8 cellular contexts compared by ENCODE assay signal in genomic region chr13:20174656-20175405, GRCh38. TPM values are rescaled to one million over a fixed set of nuclear protein-coding genes. Genes with fewer than 3 reads are reported as not detected.
DNase-seq lines count a peak whose midpoint lies in the region; ATAC-seq and TF ChIP-seq lines count a peak whose summit lies in the region.

No MANE protein-coding gene starts in this region.

- H4K20me1 ChIP-seq in BLaER1 (no peaks in the 10 kb centered on the region), SK-N-SH (ENCODE audit: insufficient read depth) (no peaks in the 10 kb centered on the region)

- H3K36me3 ChIP-seq in BLaER1 = no peaks in the 10 kb centered on the region
- no peaks in the 10 kb centered on the region for H3K36me3 ChIP-seq in SK-N-SH (replicated peaks in 1 of 2; ENCODE audit: control insufficient read depth in 1 of 2, insufficient read depth in 2 of 2, low read length in 1 of 2)
- H3K36me3 ChIP-seq in right lobe of liver = no peaks in the 10 kb centered on the region

- POLR2A ChIA-PET in SK-N-SH (lab: Yijun Ruan, JAX) = no interaction called here

- no peak overlapping the region for H2AFZ ChIP-seq in SK-N-SH (ENCODE audit: low read depth)

- H3K9me3 ChIP-seq in BLaER1 (no peaks in the 10 kb centered on the region), SK-N-SH (no peaks in the 10 kb centered on the region), right lobe of liver (no peaks in the 10 kb centered on the region)

- WGBS in SK-N-SH (ENCODE audit: low lambda C conversion rate) = 16% methylated on average over 13 of the region's 22 CpGs
- WGBS in right lobe of liver (ENCODE audit: insufficient coverage, low coverage, low lambda C conversion rate, missing lambda C conversion rate) = 36% methylated on average over 13 of the region's 22 CpGs

- DNase-seq in SK-N-SH = no peak
- DNase-seq in astrocyte of the hippocampus (ENCODE audit: low read depth, low spot score) = peak; percentile 93
- DNase-seq in right lobe of liver = peak in 1 of 3 donors; percentile 41
- peak; percentile 62 for DNase-seq in stimulated activated CD8-positive, alpha-beta memory T cell treated with anti-CD3 and anti-CD28 coated beads, Interleukin-4, amount 100 ng/mL, for 24 hours (ENCODE audit: low read depth)
- DNase-seq in cerebellum (ENCODE audit: low spot score) = no peak

- intact Hi-C loops in right lobe of liver (cut with DNase I) = no loop called here

- no peaks in the 10 kb centered on the region for H3K9me2 ChIP-seq in SK-N-SH

- TF ChIP-seq CTCF in SK-N-SH (IDR thresholded peaks at IDR 0.05) = no peak
- TF ChIP-seq CTCF in right lobe of liver (IDR thresholded peaks at IDR 0.05) = no peak

- TF ChIP-seq RAD21 in SK-N-SH (IDR thresholded peaks at IDR 0.05; ENCODE audit: low read length) = no peak

- CTCF ChIA-PET in SK-N-SH (lab: Yijun Ruan, JAX) = interaction anchor here (0.7 to 4.4 kb wide), 3 partner anchors 8 to 47 kb away, joined by 3 to 17 read pairs (median 3); no protein-coding TSS in a partner anchor

- H3K27me3 ChIP-seq in BLaER1 = peaks cover 52% of the 10 kb centered on the region
- H3K27me3 ChIP-seq in SK-N-SH (ENCODE audit: insufficient read depth) = peaks cover 96% of the 10 kb centered on the region
- no peaks in the 10 kb centered on the region for H3K27me3 ChIP-seq in right lobe of liver

- no peaks in the 10 kb centered on the region for H3K79me2 ChIP-seq in SK-N-SH (ENCODE audit: insufficient read depth)

- ATAC-seq in GM19351 (IDR thresholded peaks at IDR 0.05; ENCODE audit: unreplicated experiment) (peak; percentile 93), HG03354 (IDR thresholded peaks at IDR 0.05; ENCODE audit: poor library complexity, severe bottlenecking, unreplicated experiment) (peak; percentile 93), right lobe of liver (peak in 3 of 4 donors; percentile 23 to 68 (median 26))

- TF ChIP-seq EP300 in SK-N-SH (IDR thresholded peaks at IDR 0.05; ENCODE audit: borderline replicate concordance in 1 of 2, low read depth in 1 of 2, low read length in 1 of 2) = no peak

- H3K4me1 ChIP-seq in BLaER1 (peaks cover 21% of the 10 kb centered on the region), SK-N-SH (ENCODE audit: control insufficient read depth in 1 of 2, insufficient read depth in 2 of 2, low read depth in 1 of 2, low read length in 1 of 2) (peaks cover 0 to 10% of the 10 kb centered on the region in 2 experiments; a peak in 2 of 4 replicates), right lobe of liver (peaks cover 0 to 12% (median 0%) of the 10 kb centered on the region in 4 donors)

- H3K4me3 ChIP-seq in BLaER1 (no peak overlapping the region), SK-N-SH (ENCODE audit: low read depth in 2 of 2, low read length in 1 of 2) (no peak overlapping the region), right lobe of liver (no peak overlapping the region)

- TF ChIP-seq POLR2A in right lobe of liver (IDR thresholded peaks at IDR 0.05) = no peak

- H3K4me2 ChIP-seq in BLaER1 (peak overlapping the region; percentile 13), SK-N-SH (peak overlapping the region; percentile 60)

- H3K27ac ChIP-seq in BLaER1 (no peak overlapping the region), SK-N-SH (ENCODE audit: low read depth in 2 of 2, low read length in 1 of 2) (no peak overlapping the region), right lobe of liver (no peak overlapping the region)

- H3F3A ChIP-seq in SK-N-SH (replicated peaks; ENCODE audit: insufficient read depth) = peaks cover 4% of the 10 kb centered on the region

- no peak overlapping the region for H3K9ac ChIP-seq in BLaER1
- no peak overlapping the region for H3K9ac ChIP-seq in SK-N-SH

TF ChIP-seq in SK-N-SH, 30 proteins besides CTCF, POLR2A, EP300 and RAD21 (continues in another document):
- TF ChIP-seq REST (IDR thresholded peaks at IDR 0.05; ENCODE audit: low read depth, low read length) (no peak), GATA2 (CRISPR knock-in tag; IDR thresholded peaks at IDR 0.05) (no peak), ZBTB33 (IDR thresholded peaks at IDR 0.05; ENCODE audit: borderline replicate concordance, low read depth) (no peak), JUND (IDR thresholded peaks at IDR 0.05) (0 out of 2 replicates have a peak, but pooled peaks have one; percentile 53), MAX (IDR thresholded peaks at IDR 0.05; ENCODE audit: low read depth) (peak; percentile 38; the same call in 1 of the 2 replicates), NFIC (IDR thresholded peaks at IDR 0.05; ENCODE audit: borderline replicate concordance) (no peak), MEF2A (IDR thresholded peaks at IDR 0.05; ENCODE audit: borderline replicate concordance, low read depth) (no peak), TCF12 (IDR thresholded peaks at IDR 0.05) (peak; percentile 32; the same call in 1 of the 2 replicates), MXI1 (IDR thresholded peaks at IDR 0.05; ENCODE audit: low read depth, low read length) (no peak), RFX5 (IDR thresholded peaks at IDR 0.05; ENCODE audit: low read length) (no peak), PBX3 (IDR thresholded peaks at IDR 0.05) (0 out of 2 replicates have a peak, but pooled peaks have one; percentile 14), ELF1 (IDR thresholded peaks at IDR 0.05) (no peak)

RNA-seq across cellular contexts. Expression of gene GJA3, which starts 14.0 kb away (rescaled TPM):
- not detected in 2 replicates for polyA plus RNA-seq in SK-N-SH (2012; rRNA removed)
- polyA plus RNA-seq in SK-N-SH (2012; cell fraction: cytosol; rRNA removed) = not detected in 2 replicates
- polyA plus RNA-seq in SK-N-SH (2012; cell fraction: nucleus; rRNA removed) = not detected in 2 replicates
- total RNA-seq in right lobe of liver (under 1 TPM in 1 of 6 experiments, not detected in 5; 0.11 TPM), cerebellum (0.27 TPM)

RNA-seq across cellular contexts. Expression of gene GJB2, which starts 17.9 kb away (rescaled TPM):
- not detected in 2 replicates for polyA plus RNA-seq in SK-N-SH (2012; rRNA removed)
- 0.03 TPM in 2 replicates for polyA plus RNA-seq in SK-N-SH (2012; cell fraction: cytosol; rRNA removed)
- polyA plus RNA-seq in SK-N-SH (2012; cell fraction: nucleus; rRNA removed) = 0.04 and 0.14 TPM in 2 replicates
- total RNA-seq in right lobe of liver (10 to 100 TPM; 21.8 to 40.0 (median 30.0) TPM), cerebellum (3.6 TPM)

RNA-seq across cellular contexts. Expression of gene GJB6, which starts 57.3 kb away (rescaled TPM):
- polyA plus RNA-seq in SK-N-SH (2012; rRNA removed) = not detected in 2 replicates
- polyA plus RNA-seq in SK-N-SH (2012; cell fraction: cytosol; rRNA removed) = not detected in 2 replicates
- not detected in 2 replicates for polyA plus RNA-seq in SK-N-SH (2012; cell fraction: nucleus; rRNA removed)
- not detected for total RNA-seq in right lobe of liver
- total RNA-seq in cerebellum = 3.0 TPM

Comparison
In these comparisons a context has a peak if more than half of its experiments do, and no peak if none do; other contexts are left out.
1. ATAC-seq: peak in every context shown above with its lines; median percentile 93 in GM19351; 93 in HG03354; 26 in right lobe of liver.
2. DNase-seq: peak in astrocyte of the hippocampus (single experiment) and stimulated activated CD8-positive, alpha-beta memory T cell treated with anti-CD3 and anti-CD28 coated beads, Interleukin-4, amount 100 ng/mL, for 24 hours (single experiment); none in SK-N-SH (single experiment) and cerebellum (single experiment).